Comparison of ENCODE assay signal across 1 cellular context in the genomic region with DNA sequence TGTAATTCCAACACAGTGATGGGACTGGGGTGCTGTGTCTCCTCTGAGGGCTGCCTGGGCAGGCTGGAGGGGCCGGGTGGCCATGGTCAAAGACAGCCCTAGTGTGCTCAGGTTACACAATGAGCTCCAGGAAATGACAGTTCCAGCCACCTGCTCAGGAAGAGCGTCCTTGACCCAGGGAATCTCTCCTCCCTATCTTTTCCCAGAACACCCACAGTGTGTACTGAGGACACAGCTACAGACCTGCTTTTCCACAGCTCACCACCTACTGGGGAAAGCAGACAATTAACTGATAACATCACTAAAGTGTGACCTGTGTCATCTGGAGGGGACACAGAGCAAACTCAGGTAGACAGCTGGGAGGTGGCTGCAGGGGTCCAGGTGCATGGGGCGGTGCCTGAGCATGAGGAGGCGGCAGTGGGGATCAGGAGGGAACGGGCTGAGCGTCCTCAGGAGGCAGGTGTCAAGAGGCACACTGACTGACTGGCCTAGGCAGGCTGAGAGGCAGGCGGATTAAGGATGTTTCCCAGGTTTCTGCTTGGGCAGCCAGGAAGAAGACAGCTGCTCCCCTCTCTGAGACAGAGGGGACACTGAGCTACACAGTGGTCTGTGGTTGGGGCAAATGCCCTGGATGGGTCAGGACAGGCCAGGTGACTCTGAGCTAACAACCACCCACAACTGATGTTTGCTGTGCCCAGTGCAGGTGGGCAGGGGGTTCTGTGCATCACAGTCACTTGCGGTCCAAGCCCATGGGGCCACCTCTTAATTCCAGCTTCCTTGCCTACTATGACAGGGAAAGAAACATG.
A peak's percentile ranks its signal among the peaks of the same experiment; 100 is the strongest.
TF ChIP-seq lines count a peak whose summit lies in the region.

No MANE protein-coding gene starts in this region.

TF ChIP-seq in HepG2, 621 proteins besides CTCF, POLR2A, EP300 and RAD21 (continued from another document and continues in another):
- TF ChIP-seq, protein P1, sequence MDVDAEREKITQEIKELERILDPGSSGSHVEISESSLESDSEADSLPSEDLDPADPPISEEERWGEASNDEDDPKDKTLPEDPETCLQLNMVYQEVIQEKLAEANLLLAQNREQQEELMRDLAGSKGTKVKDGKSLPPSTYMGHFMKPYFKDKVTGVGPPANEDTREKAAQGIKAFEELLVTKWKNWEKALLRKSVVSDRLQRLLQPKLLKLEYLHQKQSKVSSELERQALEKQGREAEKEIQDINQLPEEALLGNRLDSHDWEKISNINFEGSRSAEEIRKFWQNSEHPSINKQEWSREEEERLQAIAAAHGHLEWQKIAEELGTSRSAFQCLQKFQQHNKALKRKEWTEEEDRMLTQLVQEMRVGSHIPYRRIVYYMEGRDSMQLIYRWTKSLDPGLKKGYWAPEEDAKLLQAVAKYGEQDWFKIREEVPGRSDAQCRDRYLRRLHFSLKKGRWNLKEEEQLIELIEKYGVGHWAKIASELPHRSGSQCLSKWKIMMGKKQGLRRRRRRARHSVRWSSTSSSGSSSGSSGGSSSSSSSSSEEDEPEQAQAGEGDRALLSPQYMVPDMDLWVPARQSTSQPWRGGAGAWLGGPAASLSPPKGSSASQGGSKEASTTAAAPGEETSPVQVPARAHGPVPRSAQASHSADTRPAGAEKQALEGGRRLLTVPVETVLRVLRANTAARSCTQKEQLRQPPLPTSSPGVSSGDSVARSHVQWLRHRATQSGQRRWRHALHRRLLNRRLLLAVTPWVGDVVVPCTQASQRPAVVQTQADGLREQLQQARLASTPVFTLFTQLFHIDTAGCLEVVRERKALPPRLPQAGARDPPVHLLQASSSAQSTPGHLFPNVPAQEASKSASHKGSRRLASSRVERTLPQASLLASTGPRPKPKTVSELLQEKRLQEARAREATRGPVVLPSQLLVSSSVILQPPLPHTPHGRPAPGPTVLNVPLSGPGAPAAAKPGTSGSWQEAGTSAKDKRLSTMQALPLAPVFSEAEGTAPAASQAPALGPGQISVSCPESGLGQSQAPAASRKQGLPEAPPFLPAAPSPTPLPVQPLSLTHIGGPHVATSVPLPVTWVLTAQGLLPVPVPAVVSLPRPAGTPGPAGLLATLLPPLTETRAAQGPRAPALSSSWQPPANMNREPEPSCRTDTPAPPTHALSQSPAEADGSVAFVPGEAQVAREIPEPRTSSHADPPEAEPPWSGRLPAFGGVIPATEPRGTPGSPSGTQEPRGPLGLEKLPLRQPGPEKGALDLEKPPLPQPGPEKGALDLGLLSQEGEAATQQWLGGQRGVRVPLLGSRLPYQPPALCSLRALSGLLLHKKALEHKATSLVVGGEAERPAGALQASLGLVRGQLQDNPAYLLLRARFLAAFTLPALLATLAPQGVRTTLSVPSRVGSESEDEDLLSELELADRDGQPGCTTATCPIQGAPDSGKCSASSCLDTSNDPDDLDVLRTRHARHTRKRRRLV (CRISPR knock-in tag; IDR thresholded peaks at IDR 0.05), result peak; percentile 52; the same call in 1 of the 2 replicates
- TF ChIP-seq, protein P2, sequence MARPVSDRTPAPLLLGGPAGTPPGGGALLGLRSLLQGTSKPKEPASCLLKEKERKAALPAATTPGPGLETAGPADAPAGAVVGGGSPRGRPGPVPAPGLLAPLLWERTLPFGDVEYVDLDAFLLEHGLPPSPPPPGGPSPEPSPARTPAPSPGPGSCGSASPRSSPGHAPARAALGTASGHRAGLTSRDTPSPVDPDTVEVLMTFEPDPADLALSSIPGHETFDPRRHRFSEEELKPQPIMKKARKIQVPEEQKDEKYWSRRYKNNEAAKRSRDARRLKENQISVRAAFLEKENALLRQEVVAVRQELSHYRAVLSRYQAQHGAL (CRISPR knock-in tag; IDR thresholded peaks at IDR 0.05; ENCODE audit: not compliant biosample characterization), result no peak
- TF ChIP-seq ZFP36 (IDR thresholded peaks at IDR 0.05; ENCODE audit: borderline replicate concordance, low read depth, low read length, partially characterized antibody) (no peak), ARNT2 (CRISPR knock-in tag; IDR thresholded peaks at IDR 0.05; ENCODE audit: low read depth) (peak; percentile 53; the same call in 1 of the 2 replicates), ZNF263 (CRISPR knock-in tag; IDR thresholded peaks at IDR 0.05) (peak; percentile 63; the same call in 1 of the 2 replicates), ZFP62 (CRISPR knock-in tag; IDR thresholded peaks at IDR 0.05) (no peak), ZNF30 (CRISPR knock-in tag; IDR thresholded peaks at IDR 0.05) (no peak), PCBP1 (IDR thresholded peaks at IDR 0.05; ENCODE audit: borderline replicate concordance, low read depth, low read length) (no peak), ELF4 (CRISPR knock-in tag; IDR thresholded peaks at IDR 0.05; ENCODE audit: borderline replicate concordance) (no peak), FOXA1 (IDR thresholded peaks at IDR 0.05) (no peak), FOXA1 (CRISPR knock-in tag; IDR thresholded peaks at IDR 0.05) (peak; percentile 95), TAF1 (CRISPR knock-in tag; IDR thresholded peaks at IDR 0.05) (peak; percentile 58), NR2F1 (CRISPR knock-in tag; IDR thresholded peaks at IDR 0.05) (peak; percentile 83 to 92), ZBTB8A (CRISPR knock-in tag; IDR thresholded peaks at IDR 0.05; ENCODE audit: borderline replicate concordance, low read depth) (no peak), ZNF101 (CRISPR knock-in tag; IDR thresholded peaks at IDR 0.05; ENCODE audit: borderline replicate concordance, low read depth) (0 out of 2 replicates have a peak, but pooled peaks have one; percentile 34), PHB2 (IDR thresholded peaks at IDR 0.05; ENCODE audit: partially characterized antibody) (no peak), ZNF816 (CRISPR knock-in tag; IDR thresholded peaks at IDR 0.05; ENCODE audit: borderline replicate concordance) (no peak), MEIS1 (CRISPR knock-in tag; IDR thresholded peaks at IDR 0.05; ENCODE audit: borderline replicate concordance) (peak; percentile 98), HDAC2 (CRISPR knock-in tag; IDR thresholded peaks at IDR 0.05) (peak; percentile 99), ZNF354B (CRISPR knock-in tag; IDR thresholded peaks at IDR 0.05) (no peak), NONO (IDR thresholded peaks at IDR 0.05) (no peak), NONO (CRISPR knock-in tag; conservative IDR thresholded peaks at IDR 0.05) (peak; percentile 95), TEAD3 (CRISPR knock-in tag; optimal IDR thresholded peaks at IDR 0.05; ENCODE audit: borderline replicate concordance) (peak; percentile 91), ZSCAN25 (CRISPR knock-in tag; IDR thresholded peaks at IDR 0.05) (peak; percentile 60; the same call in 1 of the 2 replicates)
- TF ChIP-seq, protein P3, sequence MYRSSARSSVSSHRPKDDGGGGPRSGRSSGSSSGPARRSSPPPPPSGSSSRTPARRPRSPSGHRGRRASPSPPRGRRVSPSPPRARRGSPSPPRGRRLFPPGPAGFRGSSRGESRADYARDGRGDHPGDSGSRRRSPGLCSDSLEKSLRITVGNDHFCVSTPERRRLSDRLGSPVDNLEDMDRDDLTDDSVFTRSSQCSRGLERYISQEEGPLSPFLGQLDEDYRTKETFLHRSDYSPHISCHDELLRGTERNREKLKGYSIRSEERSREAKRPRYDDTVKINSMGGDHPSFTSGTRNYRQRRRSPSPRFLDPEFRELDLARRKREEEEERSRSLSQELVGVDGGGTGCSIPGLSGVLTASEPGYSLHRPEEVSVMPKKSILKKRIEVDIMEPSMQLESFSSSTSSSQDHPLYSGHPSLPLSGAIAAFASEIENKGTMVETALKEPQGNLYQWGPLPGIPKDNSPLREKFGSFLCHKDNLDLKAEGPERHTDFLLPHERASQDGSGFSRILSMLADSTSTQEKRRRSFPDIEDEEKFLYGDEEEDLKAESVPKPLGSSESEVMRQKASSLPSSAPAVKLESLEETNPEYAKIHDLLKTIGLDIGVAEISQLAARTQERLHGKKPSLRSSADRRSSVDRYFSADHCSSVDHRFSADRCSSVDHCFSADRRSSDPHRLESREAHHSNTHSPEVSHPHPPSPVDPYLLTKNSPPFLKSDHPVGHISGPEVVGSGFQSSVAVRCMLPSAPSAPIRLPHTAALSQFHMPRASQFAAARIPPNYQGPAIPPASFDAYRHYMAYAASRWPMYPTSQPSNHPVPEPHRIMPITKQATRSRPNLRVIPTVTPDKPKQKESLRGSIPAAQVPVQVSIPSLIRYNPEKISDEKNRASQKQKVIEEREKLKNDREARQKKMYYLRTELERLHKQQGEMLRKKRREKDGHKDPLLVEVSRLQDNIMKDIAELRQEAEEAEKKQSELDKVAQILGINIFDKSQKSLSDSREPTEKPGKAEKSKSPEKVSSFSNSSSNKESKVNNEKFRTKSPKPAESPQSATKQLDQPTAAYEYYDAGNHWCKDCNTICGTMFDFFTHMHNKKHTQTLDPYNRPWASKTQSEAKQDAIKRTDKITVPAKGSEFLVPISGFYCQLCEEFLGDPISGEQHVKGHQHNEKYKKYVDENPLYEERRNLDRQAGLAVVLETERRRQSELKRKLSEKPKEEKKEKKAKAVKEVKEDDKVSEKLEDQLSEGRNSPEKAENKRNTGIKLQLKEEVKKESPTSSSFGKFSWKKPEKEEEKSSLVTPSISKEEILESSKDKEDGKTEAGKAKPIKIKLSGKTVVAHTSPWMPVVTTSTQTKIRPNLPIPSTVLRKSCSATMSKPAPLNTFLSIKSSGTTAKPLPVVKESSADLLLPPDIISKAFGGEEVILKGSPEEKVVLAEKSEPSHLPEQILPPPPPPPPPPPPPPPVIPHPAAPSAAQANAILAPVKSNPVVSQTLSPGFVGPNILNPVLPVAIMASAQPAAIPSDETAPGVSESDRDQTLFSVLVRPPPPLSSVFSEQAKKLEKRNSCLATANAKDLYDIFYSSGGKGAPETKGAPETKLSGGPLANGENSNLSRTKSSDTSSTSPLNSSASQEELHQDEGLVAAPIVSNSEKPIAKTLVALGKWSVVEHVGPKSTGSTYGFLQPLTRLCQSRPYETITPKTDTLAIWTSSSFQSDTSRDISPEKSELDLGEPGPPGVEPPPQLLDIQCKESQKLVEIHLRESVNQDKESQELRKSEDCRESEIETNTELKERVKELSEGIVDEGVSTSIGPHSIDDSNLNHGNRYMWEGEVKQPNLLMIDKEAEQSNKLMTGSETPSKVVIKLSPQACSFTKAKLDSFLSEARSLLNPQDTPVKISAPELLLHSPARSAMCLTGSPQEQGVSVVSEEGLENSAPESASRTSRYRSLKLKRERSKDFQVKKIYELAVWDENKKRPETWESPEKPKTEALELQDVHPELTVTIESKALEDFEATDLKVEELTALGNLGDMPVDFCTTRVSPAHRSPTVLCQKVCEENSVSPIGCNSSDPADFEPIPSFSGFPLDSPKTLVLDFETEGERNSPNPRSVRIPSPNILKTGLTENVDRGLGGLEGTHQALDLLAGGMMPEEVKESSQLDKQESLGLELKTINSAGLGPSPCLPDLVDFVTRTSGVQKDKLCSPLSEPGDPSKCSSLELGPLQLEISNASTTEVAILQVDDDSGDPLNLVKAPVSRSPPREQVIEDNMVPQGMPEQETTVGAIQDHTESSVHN (CRISPR knock-in tag; IDR thresholded peaks at IDR 0.05), result peak; percentile 64; the same call in 1 of the 2 replicates
- TF ChIP-seq, protein P4, sequence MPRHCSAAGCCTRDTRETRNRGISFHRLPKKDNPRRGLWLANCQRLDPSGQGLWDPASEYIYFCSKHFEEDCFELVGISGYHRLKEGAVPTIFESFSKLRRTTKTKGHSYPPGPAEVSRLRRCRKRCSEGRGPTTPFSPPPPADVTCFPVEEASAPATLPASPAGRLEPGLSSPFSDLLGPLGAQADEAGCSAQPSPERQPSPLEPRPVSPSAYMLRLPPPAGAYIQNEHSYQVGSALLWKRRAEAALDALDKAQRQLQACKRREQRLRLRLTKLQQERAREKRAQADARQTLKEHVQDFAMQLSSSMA (CRISPR knock-in tag; IDR thresholded peaks at IDR 0.05), result no peak
- TF ChIP-seq, protein P5, sequence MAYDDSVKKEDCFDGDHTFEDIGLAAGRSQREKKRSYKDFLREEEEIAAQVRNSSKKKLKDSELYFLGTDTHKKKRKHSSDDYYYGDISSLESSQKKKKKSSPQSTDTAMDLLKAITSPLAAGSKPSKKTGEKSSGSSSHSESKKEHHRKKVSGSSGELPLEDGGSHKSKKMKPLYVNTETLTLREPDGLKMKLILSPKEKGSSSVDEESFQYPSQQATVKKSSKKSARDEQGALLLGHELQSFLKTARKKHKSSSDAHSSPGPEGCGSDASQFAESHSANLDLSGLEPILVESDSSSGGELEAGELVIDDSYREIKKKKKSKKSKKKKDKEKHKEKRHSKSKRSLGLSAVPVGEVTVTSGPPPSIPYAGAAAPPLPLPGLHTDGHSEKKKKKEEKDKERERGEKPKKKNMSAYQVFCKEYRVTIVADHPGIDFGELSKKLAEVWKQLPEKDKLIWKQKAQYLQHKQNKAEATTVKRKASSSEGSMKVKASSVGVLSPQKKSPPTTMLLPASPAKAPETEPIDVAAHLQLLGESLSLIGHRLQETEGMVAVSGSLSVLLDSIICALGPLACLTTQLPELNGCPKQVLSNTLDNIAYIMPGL (CRISPR knock-in tag; IDR thresholded peaks at IDR 0.05; ENCODE audit: borderline replicate concordance in 1 of 2, low read depth in 1 of 2), result peak; percentile 65 to 81; a peak in 3 of 4 replicates
- TF ChIP-seq, protein P6, sequence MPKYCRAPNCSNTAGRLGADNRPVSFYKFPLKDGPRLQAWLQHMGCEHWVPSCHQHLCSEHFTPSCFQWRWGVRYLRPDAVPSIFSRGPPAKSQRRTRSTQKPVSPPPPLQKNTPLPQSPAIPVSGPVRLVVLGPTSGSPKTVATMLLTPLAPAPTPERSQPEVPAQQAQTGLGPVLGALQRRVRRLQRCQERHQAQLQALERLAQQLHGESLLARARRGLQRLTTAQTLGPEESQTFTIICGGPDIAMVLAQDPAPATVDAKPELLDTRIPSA (CRISPR knock-in tag; IDR thresholded peaks at IDR 0.05; ENCODE audit: borderline replicate concordance), result no peak
- TF ChIP-seq, protein P7, sequence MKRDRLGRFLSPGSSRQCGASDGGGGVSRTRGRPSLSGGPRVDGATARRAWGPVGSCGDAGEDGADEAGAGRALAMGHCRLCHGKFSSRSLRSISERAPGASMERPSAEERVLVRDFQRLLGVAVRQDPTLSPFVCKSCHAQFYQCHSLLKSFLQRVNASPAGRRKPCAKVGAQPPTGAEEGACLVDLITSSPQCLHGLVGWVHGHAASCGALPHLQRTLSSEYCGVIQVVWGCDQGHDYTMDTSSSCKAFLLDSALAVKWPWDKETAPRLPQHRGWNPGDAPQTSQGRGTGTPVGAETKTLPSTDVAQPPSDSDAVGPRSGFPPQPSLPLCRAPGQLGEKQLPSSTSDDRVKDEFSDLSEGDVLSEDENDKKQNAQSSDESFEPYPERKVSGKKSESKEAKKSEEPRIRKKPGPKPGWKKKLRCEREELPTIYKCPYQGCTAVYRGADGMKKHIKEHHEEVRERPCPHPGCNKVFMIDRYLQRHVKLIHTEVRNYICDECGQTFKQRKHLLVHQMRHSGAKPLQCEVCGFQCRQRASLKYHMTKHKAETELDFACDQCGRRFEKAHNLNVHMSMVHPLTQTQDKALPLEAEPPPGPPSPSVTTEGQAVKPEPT (CRISPR knock-in tag; IDR thresholded peaks at IDR 0.05; ENCODE audit: low read depth), result peak; percentile 63; the same call in 1 of the 2 replicates
- TF ChIP-seq, protein P8, sequence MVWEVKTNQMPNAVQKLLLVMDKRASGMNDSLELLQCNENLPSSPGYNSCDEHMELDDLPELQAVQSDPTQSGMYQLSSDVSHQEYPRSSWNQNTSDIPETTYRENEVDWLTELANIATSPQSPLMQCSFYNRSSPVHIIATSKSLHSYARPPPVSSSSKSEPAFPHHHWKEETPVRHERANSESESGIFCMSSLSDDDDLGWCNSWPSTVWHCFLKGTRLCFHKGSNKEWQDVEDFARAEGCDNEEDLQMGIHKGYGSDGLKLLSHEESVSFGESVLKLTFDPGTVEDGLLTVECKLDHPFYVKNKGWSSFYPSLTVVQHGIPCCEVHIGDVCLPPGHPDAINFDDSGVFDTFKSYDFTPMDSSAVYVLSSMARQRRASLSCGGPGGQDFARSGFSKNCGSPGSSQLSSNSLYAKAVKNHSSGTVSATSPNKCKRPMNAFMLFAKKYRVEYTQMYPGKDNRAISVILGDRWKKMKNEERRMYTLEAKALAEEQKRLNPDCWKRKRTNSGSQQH (CRISPR knock-in tag; IDR thresholded peaks at IDR 0.05; ENCODE audit: low read depth), result peak; percentile 86
